In genomic region chr11:92224394-92225205, GRCh38 we compare ENCODE assay signal across 9 cellular contexts.
A peak's percentile ranks its signal among the peaks of the same experiment; 100 is the strongest.
DNase-seq lines count a peak whose midpoint lies in the region; ATAC-seq lines count a peak whose summit lies in the region.
"Had no signal": no experiment of that assay in that cellular context is flagged by ENCODE, and none has a peak within 500 bp of the region (broad histone marks: within the 10 kb centered on the region; RNA-seq: fewer than 3 reads in every experiment).

Gene FAT3 (plus strand): TSS chr11:92224818. CDS start chr11:92352113, 127,295 bp downstream.

- H3K27ac ChIP-seq in skin epidermis = peak within 1 kb of the TSS in 1 of 21 experiments; percentile 76

- peaks cover 35% of the 10 kb centered on the region for H3K4me1 ChIP-seq in iPS-15b (ENCODE audit: control insufficient read depth, insufficient read depth, low read length)

- ATAC-seq in HG02763 (IDR thresholded peaks at IDR 0.05; ENCODE audit: unreplicated experiment) = no peak
- no peak for ATAC-seq in GM18867 (IDR thresholded peaks at IDR 0.05; ENCODE audit: unreplicated experiment)

- DNase-seq in NCI-H2196 (lab: John Stamatoyannopoulos, UW; ENCODE audit: unreplicated experiment) (peak; percentile 44), NCI-H2196 treated with DMSO at 0.1 percent for 48 hours (lab: John Stamatoyannopoulos, UW; ENCODE audit: unreplicated experiment) (no peak), amygdala (lab: John Stamatoyannopoulos, UW) (peak in 37 of 56 donors; percentile 12 to 74 (median 48)), NOMO-1 treated with DMSO at 0.1 percent for 48 hours (lab: John Stamatoyannopoulos, UW; ENCODE audit: unreplicated experiment) (no peak)
- DNase-seq: CD4-positive, CD25-positive, alpha-beta regulatory T cell had no signal

- peaks cover 32% of the 10 kb centered on the region for H3K27me3 ChIP-seq in iPS-15b (ENCODE audit: control insufficient read depth, insufficient read depth, low read length)

- H3K36me3 ChIP-seq in iPS-15b (ENCODE audit: control insufficient read depth, insufficient read depth, low read length) = no peaks in the 10 kb centered on the region

- H3K9me3 ChIP-seq in iPS-15b (ENCODE audit: control insufficient read depth, insufficient read depth, low read length) = no peaks in the 10 kb centered on the region

- peak within 1 kb of the TSS; percentile 81 for H3K4me3 ChIP-seq in iPS-15b (ENCODE audit: low read depth, low read length)
- H3K4me3 ChIP-seq in skin epidermis = peak within 1 kb of the TSS in 6 of 7 experiments; percentile 5 to 48 (median 20)

- H3K9ac ChIP-seq in iPS-15b (ENCODE audit: low read depth, low read length) = peak within 1 kb of the TSS; percentile 73

Comparison
In these comparisons a context has a peak if more than half of its experiments do, and no peak if none do; other contexts are left out.
1. DNase-seq: peak in NCI-H2196 (single experiment) and amygdala (37 of 56); none in NCI-H2196 treated with DMSO at 0.1 percent for 48 hours (single experiment) and NOMO-1 treated with DMSO at 0.1 percent for 48 hours (single experiment).